Comparison of ENCODE assay signal across 18 cellular contexts in genomic region chr16:74078877-74079586, GRCh38.
DNase-seq lines count a peak whose midpoint lies in the region; ATAC-seq and TF ChIP-seq lines count a peak whose summit lies in the region.
"Had no signal": no experiment of that assay in that cellular context is flagged by ENCODE, and none has a peak within 500 bp of the region (broad histone marks: within the 10 kb centered on the region; RNA-seq: fewer than 3 reads in every experiment).

No MANE protein-coding gene starts in this region.

- no peak for TF ChIP-seq CTCF in lower lobe of right lung (IDR thresholded peaks at IDR 0.05)

- no peaks in the 10 kb centered on the region for H3K36me3 Mint-ChIP-seq in activated T-helper 2 cell treated with anti-CD3 and anti-CD28 coated beads, Interferon-gamma antibody, Interleukin-2, Interleukin-4, amounts not matched to agents 10 μg/mL and 5 μg/mL and 100 μg/mL, durations not matched to agents 14 hours and 24 hours and 36 hours (ENCODE audit: low read depth)
- H3K36me3 Mint-ChIP-seq: CD8-positive, alpha-beta T cell; T-cell had no signal

- H3K4me1 ChIP-seq in lower lobe of right lung, result no peaks in the 10 kb centered on the region
- H3K4me1 ChIP-seq: transverse colon had no signal

- no peak overlapping the region for H3K27ac ChIP-seq in lower lobe of right lung
- H3K27ac ChIP-seq: transverse colon had no signal

- no peaks in the 10 kb centered on the region for H3K4me1 Mint-ChIP-seq in activated T-helper 2 cell treated with anti-CD3 and anti-CD28 coated beads, Interferon-gamma antibody, Interleukin-2, Interleukin-4, amounts not matched to agents 10 μg/mL and 5 μg/mL and 100 μg/mL, durations not matched to agents 14 hours and 24 hours and 36 hours (ENCODE audit: low read depth)
- H3K4me1 Mint-ChIP-seq: T-cell had no signal

- no peaks in the 10 kb centered on the region for H3K27me3 ChIP-seq in lower lobe of right lung (ENCODE audit: low read depth)
- H3K27me3 ChIP-seq: transverse colon had no signal

- DNase-seq in lower lobe of right lung (no peak), RKO (ENCODE audit: low spot score) (no peak), T-helper 2 cell (no peak)
- DNase-seq in activated T-helper 2 cell treated with anti-CD3 and anti-CD28 coated beads, Interferon-gamma antibody, Interleukin-2, Interleukin-4, amounts not matched to agents 10 μg/mL and 5 μg/mL and 100 μg/mL, durations not matched to agents 14 hours and 24 hours and 36 hours (ENCODE audit: low spot score), result no peak
- DNase-seq: activated gamma-delta T cell; aorta; CD8-positive, alpha-beta T cell; EL; left ventricle myocardium superior; NCI-H2107; stimulated activated CD4-positive, alpha-beta T cell treated with anti-CD3 and anti-CD28 coated beads, Interleukin-4, amount 100 ng/mL, for 24 hours; T-cell; transverse colon had no signal

- H3K27ac Mint-ChIP-seq in activated T-helper 2 cell treated with anti-CD3 and anti-CD28 coated beads, Interferon-gamma antibody, Interleukin-2, Interleukin-4, amounts not matched to agents 10 μg/mL and 5 μg/mL and 100 μg/mL, durations not matched to agents 14 hours and 24 hours and 36 hours, result no peak overlapping the region
- H3K27ac Mint-ChIP-seq: CD8-positive, alpha-beta T cell; T-cell; WTC11 had no signal

- H3K9me3 ChIP-seq in lower lobe of right lung, result peaks cover 4% of the 10 kb centered on the region
- H3K9me3 ChIP-seq: transverse colon had no signal

- no peak overlapping the region for H3K4me3 ChIP-seq in lower lobe of right lung
- H3K4me3 ChIP-seq: transverse colon had no signal

- no peaks in the 10 kb centered on the region for H3K27me3 Mint-ChIP-seq in activated T-helper 2 cell treated with anti-CD3 and anti-CD28 coated beads, Interferon-gamma antibody, Interleukin-2, Interleukin-4, amounts not matched to agents 10 μg/mL and 5 μg/mL and 100 μg/mL, durations not matched to agents 14 hours and 24 hours and 36 hours (ENCODE audit: low read depth)
- H3K27me3 Mint-ChIP-seq: T-cell had no signal

- intact Hi-C loops in lower lobe of right lung (cut with DNase I), result no loop called here
- intact Hi-C loops in activated T-helper 2 cell treated with anti-CD3 and anti-CD28 coated beads, Interferon-gamma antibody, Interleukin-2, Interleukin-4, amounts not matched to agents 10 μg/mL and 5 μg/mL and 100 μg/mL, durations not matched to agents 14 hours and 24 hours and 36 hours (cut with micrococcal nuclease), result no loop called here

- peaks cover 17% of the 10 kb centered on the region for H3K9me3 Mint-ChIP-seq in activated T-helper 2 cell treated with anti-CD3 and anti-CD28 coated beads, Interferon-gamma antibody, Interleukin-2, Interleukin-4, amounts not matched to agents 10 μg/mL and 5 μg/mL and 100 μg/mL, durations not matched to agents 14 hours and 24 hours and 36 hours

- no peak overlapping the region for H3K4me3 Mint-ChIP-seq in activated T-helper 2 cell treated with anti-CD3 and anti-CD28 coated beads, Interferon-gamma antibody, Interleukin-2, Interleukin-4, amounts not matched to agents 10 μg/mL and 5 μg/mL and 100 μg/mL, durations not matched to agents 14 hours and 24 hours and 36 hours (ENCODE audit: low read depth)
- H3K4me3 Mint-ChIP-seq: CD8-positive, alpha-beta T cell; T-cell; WTC11 had no signal

- H3K36me3 ChIP-seq in lower lobe of right lung, result no peaks in the 10 kb centered on the region
- H3K36me3 ChIP-seq: transverse colon had no signal

- ATAC-seq in GM18502 (IDR thresholded peaks at IDR 0.05; ENCODE audit: poor library complexity, unreplicated experiment) (peak; percentile 58), GM19452 (IDR thresholded peaks at IDR 0.05; ENCODE audit: unreplicated experiment) (peak; percentile 81), HG02798 (IDR thresholded peaks at IDR 0.05; ENCODE audit: poor library complexity, unreplicated experiment) (peak; percentile 69), HG03439 (IDR thresholded peaks at IDR 0.05; ENCODE audit: unreplicated experiment) (peak; percentile 58), lower lobe of right lung (no peak)
- ATAC-seq: CD8-positive, alpha-beta T cell; left ventricle myocardium superior; T-cell; WTC11 had no signal

Comparison
In these comparisons a context has a peak if more than half of its experiments do, and no peak if none do; other contexts are left out.
1. ATAC-seq: peak in GM18502 (single experiment), GM19452 (single experiment), HG02798 (single experiment) and HG03439 (single experiment); none in lower lobe of right lung (0 of 2).